ENCODE assay signal across 18 cellular contexts in genomic region chr21:35428927-35429326, GRCh38.
DNase-seq lines count a peak whose midpoint lies in the region; ATAC-seq, FAIRE-seq and TF ChIP-seq lines count a peak whose summit lies in the region.
"Had no signal": no experiment of that assay in that cellular context is flagged by ENCODE, and none has a peak within 500 bp of the region (broad histone marks: within the 10 kb centered on the region; RNA-seq: fewer than 3 reads in every experiment).

No MANE protein-coding gene starts in this region.

- peaks cover 27% of the 10 kb centered on the region for H3K4me1 Mint-ChIP-seq in activated CD4-positive, alpha-beta T cell treated with anti-CD3 and anti-CD28 coated beads for 36 hours
- H3K4me1 Mint-ChIP-seq in activated CD8-positive, alpha-beta memory T cell treated with anti-CD3 and anti-CD28 coated beads, Interleukin-2, amount 10 ng/mL, durations not matched to agents 7 days and 5 days = peaks cover 14% of the 10 kb centered on the region
- H3K4me1 Mint-ChIP-seq: activated B cell treated with CpG ODN at 0.5 μM for 24 hours had no signal

- POLR2A ChIA-PET in K562 (lab: Yijun Ruan, JAX) = no interaction called here
- POLR2A ChIA-PET in activated CD4-positive, alpha-beta T cell treated with anti-CD3 and anti-CD28 coated beads for 36 hours (lab: Charles Lee) = no interaction called here

- no peak for TF ChIP-seq RAD21 in K562 (CRISPR knock-in tag; conservative IDR thresholded peaks at IDR 0.05 in 1 of 2, IDR thresholded peaks at IDR 0.05 in 1 of 2)

- BruUV-seq in K562 (replicated peaks; lab: Mats Ljungman, UMichigan) = no TSS peak

- peak overlapping the region; percentile 85 for H3K27ac ChIP-seq in DND-41 (ENCODE audit: low read length)
- H3K27ac ChIP-seq in K562 (ENCODE audit: extremely low read depth, low read depth, low read length) = no peak overlapping the region
- H3K27ac ChIP-seq in iPS-18a (ENCODE audit: low read length) = no peak overlapping the region
- peak overlapping the region; percentile 68 for H3K27ac ChIP-seq in skeletal muscle tissue (ENCODE audit: low read depth, low read length)
- H3K27ac ChIP-seq: prostate gland had no signal

- WGBS in K562 (ENCODE audit: insufficient coverage, low coverage, missing lambda C conversion rate) = 0% methylated on average over 1 of the region's 1 CpG

- H3K36me3 ChIP-seq in DND-41 (ENCODE audit: insufficient read depth, low read length) (no peaks in the 10 kb centered on the region), K562 (ENCODE audit: control insufficient read depth, insufficient read depth, low read length) (no peaks in the 10 kb centered on the region), iPS-18a (ENCODE audit: control insufficient read depth, low read depth, low read length) (no peaks in the 10 kb centered on the region), skeletal muscle tissue (ENCODE audit: control insufficient read depth in 3 of 3, insufficient read depth in 3 of 3, low read length in 3 of 3) (no peaks in the 10 kb centered on the region)
- H3K36me3 ChIP-seq: BE2C, prostate gland had no signal

- H4K20me1 ChIP-seq in DND-41 (ENCODE audit: insufficient read depth, low read length) (no peaks in the 10 kb centered on the region), K562 (replicated peaks; ENCODE audit: control insufficient read depth, insufficient read depth, low read length) (no peaks in the 10 kb centered on the region)

- H3K4me3 Mint-ChIP-seq in activated CD4-positive, alpha-beta T cell treated with anti-CD3 and anti-CD28 coated beads for 36 hours = no peak overlapping the region
- H3K4me3 Mint-ChIP-seq in activated CD8-positive, alpha-beta memory T cell treated with anti-CD3 and anti-CD28 coated beads, Interleukin-2, amount 10 ng/mL, durations not matched to agents 7 days and 5 days = no peak overlapping the region
- H3K4me3 Mint-ChIP-seq: activated B cell treated with CpG ODN at 0.5 μM for 24 hours had no signal

- H3K9ac ChIP-seq in DND-41 (ENCODE audit: low read depth, low read length) (peak overlapping the region; percentile 51), K562 (ENCODE audit: insufficient read depth in 1 of 2, low read depth in 2 of 2, low read length in 2 of 2) (no peak overlapping the region), iPS-18a (ENCODE audit: low read length) (no peak overlapping the region), skeletal muscle tissue (ENCODE audit: low read depth in 1 of 3, low read length in 3 of 3) (peak overlapping the region in 1 of 3 donors; percentile 53)

- H3K9me3 ChIP-seq in DND-41 (ENCODE audit: insufficient read depth, low read length, severe bottlenecking) (peaks cover 13% of the 10 kb centered on the region), K562 (replicated peaks; ENCODE audit: control insufficient read depth, insufficient read depth, low read depth, low read length) (no peaks in the 10 kb centered on the region), iPS-18a (ENCODE audit: control insufficient read depth, low read depth, low read length) (peaks cover 9% of the 10 kb centered on the region), skeletal muscle tissue (ENCODE audit: control insufficient read depth in 3 of 3, low read length in 3 of 3) (peaks cover 0 to 6% (median 4%) of the 10 kb centered on the region in 3 donors)
- H3K9me3 ChIP-seq: BE2C, prostate gland had no signal

- H3K79me2 ChIP-seq in DND-41 (ENCODE audit: insufficient read depth, low read length) = no peaks in the 10 kb centered on the region
- H3K79me2 ChIP-seq in K562 (ENCODE audit: control insufficient read depth, insufficient read depth, low read length) = no peaks in the 10 kb centered on the region

- no peak for ATAC-seq in DND-41 (ENCODE audit: insufficient read depth, low read depth)
- ATAC-seq in K562 = no peak
- no peak for ATAC-seq in activated CD4-positive, alpha-beta T cell treated with anti-CD3 and anti-CD28 coated beads for 36 hours
- ATAC-seq in esophagus mucosa = no peak
- no peak for ATAC-seq in activated CD8-positive, alpha-beta memory T cell treated with anti-CD3 and anti-CD28 coated beads, Interleukin-2, amount 10 ng/mL, durations not matched to agents 7 days and 5 days

- H3K9me1 ChIP-seq in K562 (ENCODE audit: control insufficient read depth, insufficient read depth, low read length) = no peaks in the 10 kb centered on the region

- in situ Hi-C loops in K562 (cut with MboI) = no loop called here

- no peak overlapping the region for H3K27ac Mint-ChIP-seq in activated CD4-positive, alpha-beta T cell treated with anti-CD3 and anti-CD28 coated beads for 36 hours
- no peak overlapping the region for H3K27ac Mint-ChIP-seq in activated CD8-positive, alpha-beta memory T cell treated with anti-CD3 and anti-CD28 coated beads, Interleukin-2, amount 10 ng/mL, durations not matched to agents 7 days and 5 days
- H3K27ac Mint-ChIP-seq: activated B cell treated with CpG ODN at 0.5 μM for 24 hours; T-helper 1 cell treated with Interleukin-12 subunit alpha and Interleukin-12 subunit beta and Interleukin-4 antibody, amounts not matched to agents 30 μg/mL and 1 μg/mL, for 36 hours had no signal

- TF ChIP-seq POLR2A in K562 (conservative IDR thresholded peaks at IDR 0.05) = no peak

- H3K27me3 ChIP-seq in DND-41 (ENCODE audit: insufficient read depth, low read length, poor library complexity) = no peaks in the 10 kb centered on the region
- peaks cover 2 to 5% of the 10 kb centered on the region in 2 experiments; a peak in 1 of 5 replicates for H3K27me3 ChIP-seq in K562 (ENCODE audit: control insufficient read depth in 2 of 2, insufficient read depth in 2 of 2, low read length in 2 of 2)
- H3K27me3 ChIP-seq in iPS-18a (ENCODE audit: control insufficient read depth, insufficient read depth, low read length) = no peaks in the 10 kb centered on the region
- H3K27me3 ChIP-seq in skeletal muscle tissue (ENCODE audit: control insufficient read depth in 3 of 3, insufficient read depth in 3 of 3, low read length in 3 of 3) = peaks cover 0 to 7% (median 3%) of the 10 kb centered on the region in 3 donors
- H3K27me3 ChIP-seq: BE2C had no signal

- TF ChIP-seq CTCF in DND-41 (IDR thresholded peaks at IDR 0.05; ENCODE audit: borderline replicate concordance, extremely low read depth, low read length, poor library complexity, severe bottlenecking) = no peak
- TF ChIP-seq CTCF in K562 (IDR thresholded peaks at IDR 0.05 in 2 of 3, conservative IDR thresholded peaks at IDR 0.05 in 1 of 3; ENCODE audit: insufficient read depth in 2 of 3, low read depth in 1 of 3, low read length in 3 of 3) = no peak
- no peak for TF ChIP-seq CTCF in D721Med (IDR thresholded peaks at IDR 0.05; ENCODE audit: insufficient read depth, missing control alignments)

- peaks cover 4% of the 10 kb centered on the region for H3K36me3 Mint-ChIP-seq in activated CD4-positive, alpha-beta T cell treated with anti-CD3 and anti-CD28 coated beads for 36 hours (ENCODE audit: low read depth)
- no peaks in the 10 kb centered on the region for H3K36me3 Mint-ChIP-seq in activated CD8-positive, alpha-beta memory T cell treated with anti-CD3 and anti-CD28 coated beads, Interleukin-2, amount 10 ng/mL, durations not matched to agents 7 days and 5 days

- H3K27me3 Mint-ChIP-seq in activated CD4-positive, alpha-beta T cell treated with anti-CD3 and anti-CD28 coated beads for 36 hours = peaks cover 5% of the 10 kb centered on the region
- H3K27me3 Mint-ChIP-seq in activated CD8-positive, alpha-beta memory T cell treated with anti-CD3 and anti-CD28 coated beads, Interleukin-2, amount 10 ng/mL, durations not matched to agents 7 days and 5 days = peaks cover 45% of the 10 kb centered on the region

- peaks cover 20% of the 10 kb centered on the region for H3K9me3 Mint-ChIP-seq in activated CD4-positive, alpha-beta T cell treated with anti-CD3 and anti-CD28 coated beads for 36 hours (ENCODE audit: low read depth)
- no peaks in the 10 kb centered on the region for H3K9me3 Mint-ChIP-seq in activated CD8-positive, alpha-beta memory T cell treated with anti-CD3 and anti-CD28 coated beads, Interleukin-2, amount 10 ng/mL, durations not matched to agents 7 days and 5 days (ENCODE audit: low read depth)

- H3K4me2 ChIP-seq in DND-41 (ENCODE audit: insufficient read depth, low read length) = peak overlapping the region; percentile 63
- no peak overlapping the region for H3K4me2 ChIP-seq in K562 (ENCODE audit: insufficient read depth, low read length)

- TF ChIP-seq EP300 in K562 (IDR thresholded peaks at IDR 0.05; ENCODE audit: low read length) = no peak

- intact Hi-C loops in K562 (cut with micrococcal nuclease) = no loop called here
- intact Hi-C loops in activated CD4-positive, alpha-beta T cell treated with anti-CD3 and anti-CD28 coated beads for 36 hours (cut with DNase I, micrococcal nuclease) = loop anchor here in 1 of 2 experiments (5.0 kb wide), 1 partner anchor 98 kb away; no protein-coding TSS in a partner anchor

- peak overlapping the region in 1 of 2 experiments; percentile 42; a peak in 2 of 4 replicates for H3K4me3 ChIP-seq in DND-41 (ENCODE audit: low read depth in 1 of 2, low read length in 2 of 2)
- no peak overlapping the region for H3K4me3 ChIP-seq in K562
- H3K4me3 ChIP-seq in iPS-18a (ENCODE audit: low read length) = peak overlapping the region; percentile 32
- no peak overlapping the region for H3K4me3 ChIP-seq in skeletal muscle tissue (ENCODE audit: low read length in 3 of 3)
- H3K4me3 ChIP-seq: prostate gland had no signal

- FAIRE-seq in K562 (lab: Jason Lieb, UNC) (no peak), D721Med (lab: Jason Lieb, UNC) (no peak)
- FAIRE-seq: HTR-8/SVneo had no signal

- CTCF ChIA-PET in K562 (lab: Yijun Ruan, JAX; ENCODE audit: low intra/inter-chr PET ratio) = no interaction called here
- CTCF ChIA-PET in activated CD4-positive, alpha-beta T cell treated with anti-CD3 and anti-CD28 coated beads for 36 hours (lab: Charles Lee) = no interaction called here
- CTCF ChIA-PET in activated CD8-positive, alpha-beta memory T cell treated with anti-CD3 and anti-CD28 coated beads, Interleukin-2, amount 10 ng/mL, durations not matched to agents 7 days and 5 days (lab: Charles Lee) = no interaction called here

- peaks cover 55% of the 10 kb centered on the region for H3K4me1 ChIP-seq in DND-41 (ENCODE audit: insufficient read depth, low read length)
- no peaks in the 10 kb centered on the region for H3K4me1 ChIP-seq in K562 (replicated peaks in 1 of 2; ENCODE audit: control insufficient read depth in 2 of 2, insufficient read depth in 2 of 2, low read length in 2 of 2)
- no peaks in the 10 kb centered on the region for H3K4me1 ChIP-seq in iPS-18a (ENCODE audit: control insufficient read depth, low read depth, low read length)
- H3K4me1 ChIP-seq in skeletal muscle tissue (ENCODE audit: control insufficient read depth in 3 of 3, insufficient read depth in 3 of 3, low read length in 3 of 3) = peaks cover 0 to 15% (median 5%) of the 10 kb centered on the region in 3 donors
- H3K4me1 ChIP-seq: BE2C, prostate gland had no signal

- H2AFZ ChIP-seq in DND-41 (ENCODE audit: low read depth, low read length) = no peak overlapping the region
- no peak overlapping the region; the same call in 1 of the 2 replicates for H2AFZ ChIP-seq in K562 (ENCODE audit: low read depth, low read length)

- DNase-seq in DND-41 (no peak), K562 (ENCODE audit: extremely low read depth in 1 of 4, low spot score in 3 of 4) (no peak), D721Med (ENCODE audit: insufficient read length, low spot score) (no peak)
- DNase-seq in activated CD4-positive, alpha-beta T cell treated with anti-CD3 and anti-CD28 coated beads for 36 hours = no peak
- DNase-seq in activated CD8-positive, alpha-beta memory T cell treated with anti-CD3 and anti-CD28 coated beads, Interleukin-2, amount 10 ng/mL, durations not matched to agents 7 days and 5 days = no peak
- DNase-seq: activated B cell treated with CpG ODN at 0.5 μM for 24 hours; BE2C; cortex of kidney; HCEC 1CT; NCI-H1436 treated with DMSO at 0.1 percent for 48 hours; NCI-H345; NK-92 treated with Interleukin-12 subunit alpha and Interleukin-12 subunit beta, amount 100 ng/mL, for 24 hours had no signal

Comparison
In these comparisons a context has a peak if more than half of its experiments do, and no peak if none do; other contexts are left out.
1. H3K27ac ChIP-seq: peak in DND-41 (single experiment) and skeletal muscle tissue (single experiment); none in K562 (single experiment) and iPS-18a (single experiment).